ENCODE assay signal across 2 cellular contexts in the genomic region with DNA sequence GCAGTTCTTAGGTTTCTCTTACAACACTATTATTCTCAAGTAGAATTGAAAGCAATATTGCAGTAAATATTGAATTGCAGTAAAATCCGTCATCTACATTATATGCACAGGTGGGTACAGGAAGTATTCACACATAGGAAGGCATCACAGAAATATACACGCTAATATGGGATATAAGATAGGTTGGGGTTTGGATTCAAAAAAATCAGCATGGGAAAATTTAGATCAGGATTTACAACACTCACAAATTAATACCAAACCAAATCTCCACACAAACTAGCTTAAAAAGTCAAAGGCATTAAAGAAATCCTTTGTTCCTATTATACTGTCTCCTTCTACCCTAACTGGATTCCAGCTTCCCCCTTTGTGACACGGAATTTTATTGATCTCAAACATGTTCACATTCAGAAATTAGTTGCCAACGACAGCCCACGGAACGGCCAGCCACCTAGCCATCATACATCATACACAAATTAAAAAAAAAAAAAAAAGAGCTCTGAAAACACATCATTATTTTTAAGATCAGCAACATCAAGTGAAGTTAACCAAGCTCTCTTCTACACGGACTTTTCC.
TF ChIP-seq lines count a peak whose summit lies in the region.

No MANE protein-coding gene starts in this region.

TF ChIP-seq in A549, 52 proteins besides CTCF, POLR2A, EP300 and RAD21:
- TF ChIP-seq GATA3 (IDR thresholded peaks at IDR 0.05; ENCODE audit: borderline replicate concordance) (no peak), PHF8 (IDR thresholded peaks at IDR 0.05; ENCODE audit: borderline replicate concordance, low read depth) (no peak), RNF2 (IDR thresholded peaks at IDR 0.05; ENCODE audit: borderline replicate concordance, low read depth) (no peak), JUNB (IDR thresholded peaks at IDR 0.05) (no peak), ZSCAN20 (CRISPR knock-in tag; IDR thresholded peaks at IDR 0.05) (no peak)
- TF ChIP-seq, protein P1, sequence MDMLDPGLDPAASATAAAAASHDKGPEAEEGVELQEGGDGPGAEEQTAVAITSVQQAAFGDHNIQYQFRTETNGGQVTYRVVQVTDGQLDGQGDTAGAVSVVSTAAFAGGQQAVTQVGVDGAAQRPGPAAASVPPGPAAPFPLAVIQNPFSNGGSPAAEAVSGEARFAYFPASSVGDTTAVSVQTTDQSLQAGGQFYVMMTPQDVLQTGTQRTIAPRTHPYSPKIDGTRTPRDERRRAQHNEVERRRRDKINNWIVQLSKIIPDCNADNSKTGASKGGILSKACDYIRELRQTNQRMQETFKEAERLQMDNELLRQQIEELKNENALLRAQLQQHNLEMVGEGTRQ (IDR thresholded peaks at IDR 0.05), result no peak
- TF ChIP-seq, protein P2, sequence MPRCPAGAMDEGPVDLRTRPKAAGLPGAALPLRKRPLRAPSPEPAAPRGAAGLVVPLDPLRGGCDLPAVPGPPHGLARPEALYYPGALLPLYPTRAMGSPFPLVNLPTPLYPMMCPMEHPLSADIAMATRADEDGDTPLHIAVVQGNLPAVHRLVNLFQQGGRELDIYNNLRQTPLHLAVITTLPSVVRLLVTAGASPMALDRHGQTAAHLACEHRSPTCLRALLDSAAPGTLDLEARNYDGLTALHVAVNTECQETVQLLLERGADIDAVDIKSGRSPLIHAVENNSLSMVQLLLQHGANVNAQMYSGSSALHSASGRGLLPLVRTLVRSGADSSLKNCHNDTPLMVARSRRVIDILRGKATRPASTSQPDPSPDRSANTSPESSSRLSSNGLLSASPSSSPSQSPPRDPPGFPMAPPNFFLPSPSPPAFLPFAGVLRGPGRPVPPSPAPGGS (IDR thresholded peaks at IDR 0.05), result no peak

TF ChIP-seq in GM12878, 131 proteins besides CTCF, POLR2A, EP300 and RAD21:
- TF ChIP-seq, protein P3, sequence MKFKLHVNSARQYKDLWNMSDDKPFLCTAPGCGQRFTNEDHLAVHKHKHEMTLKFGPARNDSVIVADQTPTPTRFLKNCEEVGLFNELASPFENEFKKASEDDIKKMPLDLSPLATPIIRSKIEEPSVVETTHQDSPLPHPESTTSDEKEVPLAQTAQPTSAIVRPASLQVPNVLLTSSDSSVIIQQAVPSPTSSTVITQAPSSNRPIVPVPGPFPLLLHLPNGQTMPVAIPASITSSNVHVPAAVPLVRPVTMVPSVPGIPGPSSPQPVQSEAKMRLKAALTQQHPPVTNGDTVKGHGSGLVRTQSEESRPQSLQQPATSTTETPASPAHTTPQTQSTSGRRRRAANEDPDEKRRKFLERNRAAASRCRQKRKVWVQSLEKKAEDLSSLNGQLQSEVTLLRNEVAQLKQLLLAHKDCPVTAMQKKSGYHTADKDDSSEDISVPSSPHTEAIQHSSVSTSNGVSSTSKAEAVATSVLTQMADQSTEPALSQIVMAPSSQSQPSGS (IDR thresholded peaks at IDR 0.05; ENCODE audit: low read length), result no peak
- TF ChIP-seq SP1 (IDR thresholded peaks at IDR 0.05; ENCODE audit: low read depth, low read length) (no peak), CHD4 (IDR thresholded peaks at IDR 0.05) (no peak), RFX5 (IDR thresholded peaks at IDR 0.05; ENCODE audit: low read depth, low read length) (no peak), MTA3 (IDR thresholded peaks at IDR 0.05; ENCODE audit: borderline replicate concordance, low read length) (no peak), KLF5 (IDR thresholded peaks at IDR 0.05; ENCODE audit: partially characterized antibody) (no peak), TCF7 (IDR thresholded peaks at IDR 0.05; ENCODE audit: borderline replicate concordance) (no peak), MYB (IDR thresholded peaks at IDR 0.05; ENCODE audit: borderline replicate concordance, low read depth, low read length) (no peak), FOXM1 (IDR thresholded peaks at IDR 0.05; ENCODE audit: low read depth, low read length) (no peak), EED (IDR thresholded peaks at IDR 0.05; ENCODE audit: low read depth) (no peak)
- TF ChIP-seq, protein P4, sequence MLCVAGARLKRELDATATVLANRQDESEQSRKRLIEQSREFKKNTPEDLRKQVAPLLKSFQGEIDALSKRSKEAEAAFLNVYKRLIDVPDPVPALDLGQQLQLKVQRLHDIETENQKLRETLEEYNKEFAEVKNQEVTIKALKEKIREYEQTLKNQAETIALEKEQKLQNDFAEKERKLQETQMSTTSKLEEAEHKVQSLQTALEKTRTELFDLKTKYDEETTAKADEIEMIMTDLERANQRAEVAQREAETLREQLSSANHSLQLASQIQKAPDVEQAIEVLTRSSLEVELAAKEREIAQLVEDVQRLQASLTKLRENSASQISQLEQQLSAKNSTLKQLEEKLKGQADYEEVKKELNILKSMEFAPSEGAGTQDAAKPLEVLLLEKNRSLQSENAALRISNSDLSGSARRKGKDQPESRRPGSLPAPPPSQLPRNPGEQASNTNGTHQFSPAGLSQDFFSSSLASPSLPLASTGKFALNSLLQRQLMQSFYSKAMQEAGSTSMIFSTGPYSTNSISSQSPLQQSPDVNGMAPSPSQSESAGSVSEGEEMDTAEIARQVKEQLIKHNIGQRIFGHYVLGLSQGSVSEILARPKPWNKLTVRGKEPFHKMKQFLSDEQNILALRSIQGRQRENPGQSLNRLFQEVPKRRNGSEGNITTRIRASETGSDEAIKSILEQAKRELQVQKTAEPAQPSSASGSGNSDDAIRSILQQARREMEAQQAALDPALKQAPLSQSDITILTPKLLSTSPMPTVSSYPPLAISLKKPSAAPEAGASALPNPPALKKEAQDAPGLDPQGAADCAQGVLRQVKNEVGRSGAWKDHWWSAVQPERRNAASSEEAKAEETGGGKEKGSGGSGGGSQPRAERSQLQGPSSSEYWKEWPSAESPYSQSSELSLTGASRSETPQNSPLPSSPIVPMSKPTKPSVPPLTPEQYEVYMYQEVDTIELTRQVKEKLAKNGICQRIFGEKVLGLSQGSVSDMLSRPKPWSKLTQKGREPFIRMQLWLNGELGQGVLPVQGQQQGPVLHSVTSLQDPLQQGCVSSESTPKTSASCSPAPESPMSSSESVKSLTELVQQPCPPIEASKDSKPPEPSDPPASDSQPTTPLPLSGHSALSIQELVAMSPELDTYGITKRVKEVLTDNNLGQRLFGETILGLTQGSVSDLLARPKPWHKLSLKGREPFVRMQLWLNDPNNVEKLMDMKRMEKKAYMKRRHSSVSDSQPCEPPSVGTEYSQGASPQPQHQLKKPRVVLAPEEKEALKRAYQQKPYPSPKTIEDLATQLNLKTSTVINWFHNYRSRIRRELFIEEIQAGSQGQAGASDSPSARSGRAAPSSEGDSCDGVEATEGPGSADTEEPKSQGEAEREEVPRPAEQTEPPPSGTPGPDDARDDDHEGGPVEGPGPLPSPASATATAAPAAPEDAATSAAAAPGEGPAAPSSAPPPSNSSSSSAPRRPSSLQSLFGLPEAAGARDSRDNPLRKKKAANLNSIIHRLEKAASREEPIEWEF (IDR thresholded peaks at IDR 0.05; ENCODE audit: insufficient replicate concordance, low read depth, low read length), result no peak
